In the genomic region with DNA sequence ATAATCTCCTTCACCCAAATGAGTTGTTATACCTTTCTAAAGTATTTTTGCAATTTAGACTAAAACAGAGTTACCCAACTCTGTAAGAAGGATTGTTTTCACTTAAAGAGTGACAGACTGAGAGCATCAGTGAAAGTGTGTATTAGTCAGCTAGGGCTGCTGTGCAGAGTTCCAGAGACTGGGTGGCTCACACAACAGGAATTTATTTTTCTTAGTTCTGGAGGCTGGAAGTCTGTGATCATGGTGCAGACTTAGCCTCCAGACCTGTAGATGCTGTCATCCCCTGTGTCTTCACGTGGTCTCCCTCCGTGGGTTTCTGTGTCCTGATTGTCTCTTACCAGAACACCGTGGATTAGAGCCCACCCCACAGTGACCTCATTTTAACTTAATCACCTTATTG, we compare ENCODE assay signal across 13 cellular contexts. TPM values are rescaled to one million over a fixed set of nuclear protein-coding genes. Genes with fewer than 3 reads are reported as not detected.
A peak's percentile ranks its signal among the peaks of the same experiment; 100 is the strongest.
DNase-seq lines count a peak whose midpoint lies in the region; ATAC-seq and TF ChIP-seq lines count a peak whose summit lies in the region.
"Had no signal": no experiment of that assay in that cellular context is flagged by ENCODE, and none has a peak within 500 bp of the region (broad histone marks: within the 10 kb centered on the region; RNA-seq: fewer than 3 reads in every experiment).

No MANE protein-coding gene starts in this region.

- H3K4me3 ChIP-seq in GM23338 (no peak overlapping the region), fibroblast of the aortic adventitia (ENCODE audit: low read depth, low read length) (no peak overlapping the region), skeletal muscle satellite cell (ENCODE audit: low read length) (peak overlapping the region; percentile 24)
- H3K4me3 ChIP-seq: heart right ventricle, right lobe of liver had no signal

- H3K79me2 ChIP-seq in GM23338 (replicated peaks; ENCODE audit: insufficient read depth), result peaks cover 61% of the 10 kb centered on the region

- TF ChIP-seq CTCF in GM23338 (conservative IDR thresholded peaks at IDR 0.05; ENCODE audit: low read depth in 2 of 2) (no peak), fibroblast of the aortic adventitia (IDR thresholded peaks at IDR 0.05; ENCODE audit: insufficient read depth, low read length) (no peak)

- H2AFZ ChIP-seq in GM23338, result no peak overlapping the region

- ATAC-seq in GM23338, result no peak

- peaks cover 38% of the 10 kb centered on the region for H3K36me3 Mint-ChIP-seq in GM23338 (ENCODE audit: low read depth)

- H3K9me2 ChIP-seq in GM23338 (ENCODE audit: insufficient read depth), result no peaks in the 10 kb centered on the region

- H3K27me3 Mint-ChIP-seq in GM23338 (ENCODE audit: insufficient read depth, low read depth, poor library complexity), result peaks cover 4% of the 10 kb centered on the region

- peaks cover 32% of the 10 kb centered on the region for H3K4me1 ChIP-seq in GM23338 (ENCODE audit: insufficient read depth)
- H3K4me1 ChIP-seq in skeletal muscle satellite cell (ENCODE audit: control insufficient read depth, insufficient read depth, low read length), result peaks cover 27% of the 10 kb centered on the region

- no peak overlapping the region for H3K9ac ChIP-seq in skeletal muscle satellite cell (ENCODE audit: low read depth, low read length)

- no peaks in the 10 kb centered on the region for H3F3A ChIP-seq in GM23338 (replicated peaks; ENCODE audit: low read depth)

- H3K9me3 Mint-ChIP-seq in GM23338, result no peaks in the 10 kb centered on the region
- H3K9me3 Mint-ChIP-seq: IgD-negative memory B cell had no signal

- H3K27ac Mint-ChIP-seq in GM23338, result no peak overlapping the region; the same call in 1 of the 2 replicates

- no peak overlapping the region for H3K4me3 Mint-ChIP-seq in GM23338

- H3K4me2 ChIP-seq in GM23338, result no peak overlapping the region
- peak overlapping the region; percentile 23 for H3K4me2 ChIP-seq in skeletal muscle satellite cell (ENCODE audit: low read length)

- DNase-seq in GM23338 (ENCODE audit: low spot score) (no peak), T1000 (lab: John Stamatoyannopoulos, UW) (peak; percentile 45), fibroblast of the aortic adventitia (ENCODE audit: low read depth) (peak; percentile 91), DMS153 treated with DMSO at 0.1 percent for 48 hours (lab: John Stamatoyannopoulos, UW; ENCODE audit: unreplicated experiment) (no peak), SKM-1 treated with dmso at 0.1 percent for 144 hours (lab: John Stamatoyannopoulos, UW; ENCODE audit: unreplicated experiment) (no peak)
- DNase-seq in stimulated activated CD4-positive, alpha-beta T cell treated with anti-CD3 and anti-CD28 coated beads, Interleukin-1b, Interleukin-23, amount 100 ng/mL, for 48 hours, result no peak
- DNase-seq: DND-41, heart right ventricle, NCI-H2081, right lobe of liver had no signal

- peaks cover 9% of the 10 kb centered on the region for H4K20me1 ChIP-seq in GM23338 (replicated peaks; ENCODE audit: insufficient read depth)

- 0 out of 2 replicates have a peak, but pooled peaks cover 11% of the 10 kb centered on the region for H3K36me3 ChIP-seq in GM23338 (ENCODE audit: insufficient read depth)
- H3K36me3 ChIP-seq in skeletal muscle satellite cell (ENCODE audit: insufficient read depth, low read length), result no peaks in the 10 kb centered on the region
- H3K36me3 ChIP-seq: right lobe of liver had no signal

- no peaks in the 10 kb centered on the region for H3K27me3 ChIP-seq in GM23338 (ENCODE audit: insufficient read depth)
- H3K27me3 ChIP-seq in skeletal muscle satellite cell (ENCODE audit: control insufficient read depth, insufficient read depth, low read length), result no peaks in the 10 kb centered on the region
- H3K27me3 ChIP-seq: heart right ventricle, right lobe of liver had no signal

- 0 out of 2 replicates have a peak overlapping the region, but pooled peaks have one; percentile 22 for H3K27ac ChIP-seq in GM23338 (ENCODE audit: low read depth)
- H3K27ac ChIP-seq: right lobe of liver, VCaP had no signal

- no peaks in the 10 kb centered on the region for H3K9me3 ChIP-seq in skeletal muscle satellite cell (replicated peaks; ENCODE audit: low read length)
- H3K9me3 ChIP-seq: heart right ventricle, right lobe of liver had no signal

- peaks cover 50% of the 10 kb centered on the region for H3K4me1 Mint-ChIP-seq in GM23338

TF ChIP-seq in GM23338, 12 proteins besides CTCF, POLR2A, EP300 and RAD21:
- TF ChIP-seq POLR2AphosphoS5 (IDR thresholded peaks at IDR 0.05; ENCODE audit: low read depth), result no peak
- TF ChIP-seq JUNB (IDR thresholded peaks at IDR 0.05; ENCODE audit: unreplicated experiment), result no peak
- TF ChIP-seq, protein P1, sequence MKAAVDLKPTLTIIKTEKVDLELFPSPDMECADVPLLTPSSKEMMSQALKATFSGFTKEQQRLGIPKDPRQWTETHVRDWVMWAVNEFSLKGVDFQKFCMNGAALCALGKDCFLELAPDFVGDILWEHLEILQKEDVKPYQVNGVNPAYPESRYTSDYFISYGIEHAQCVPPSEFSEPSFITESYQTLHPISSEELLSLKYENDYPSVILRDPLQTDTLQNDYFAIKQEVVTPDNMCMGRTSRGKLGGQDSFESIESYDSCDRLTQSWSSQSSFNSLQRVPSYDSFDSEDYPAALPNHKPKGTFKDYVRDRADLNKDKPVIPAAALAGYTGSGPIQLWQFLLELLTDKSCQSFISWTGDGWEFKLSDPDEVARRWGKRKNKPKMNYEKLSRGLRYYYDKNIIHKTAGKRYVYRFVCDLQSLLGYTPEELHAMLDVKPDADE (IDR thresholded peaks at IDR 0.05), result no peak
- TF ChIP-seq NANOG (IDR thresholded peaks at IDR 0.05; ENCODE audit: borderline replicate concordance), result no peak
- TF ChIP-seq ZNF114 (CRISPR knock-in tag; IDR thresholded peaks at IDR 0.05), result no peak
- TF ChIP-seq EZH2 (IDR thresholded peaks at IDR 0.05; ENCODE audit: low read depth, unreplicated experiment), result no peak
- TF ChIP-seq STAT1 (IDR thresholded peaks at IDR 0.05; ENCODE audit: unreplicated experiment), result no peak
- TF ChIP-seq CREB1 (CRISPR knock-in tag; IDR thresholded peaks at IDR 0.05; ENCODE audit: low read depth), result no peak

RNA-seq across cellular contexts. Expression of a gene that starts 40.0 kb away (rescaled TPM):
- 21.0 and 22.5 TPM in 2 replicates for total RNA-seq in GM23338 (2014; rRNA removed; shearing (Covaris generic))
- polyA plus RNA-seq in GM23338 (2016; fragmentation: Nextera tagmentation; extraction: Ambion mirVana), result 10.6 and 11.0 TPM in 2 replicates
- total RNA-seq in fibroblast of the aortic adventitia (ENCODE audit: low replicate concordance), result 2.2 and 4.7 TPM in 2 replicates
- total RNA-seq in skeletal muscle satellite cell (2012; rRNA removed), result 0.66 and 1.8 TPM in 2 replicates

Comparison
In these comparisons a context has a peak if more than half of its experiments do, and no peak if none do; other contexts are left out.
1. DNase-seq: peak in T1000 (single experiment) and fibroblast of the aortic adventitia (single experiment); none in GM23338 (single experiment), DMS153 treated with DMSO at 0.1 percent for 48 hours (single experiment), SKM-1 treated with dmso at 0.1 percent for 144 hours (single experiment) and stimulated activated CD4-positive, alpha-beta T cell treated with anti-CD3 and anti-CD28 coated beads, Interleukin-1b, Interleukin-23, amount 100 ng/mL, for 48 hours (single experiment).